ENCODE assay signal across 8 cellular contexts in the genomic region with DNA sequence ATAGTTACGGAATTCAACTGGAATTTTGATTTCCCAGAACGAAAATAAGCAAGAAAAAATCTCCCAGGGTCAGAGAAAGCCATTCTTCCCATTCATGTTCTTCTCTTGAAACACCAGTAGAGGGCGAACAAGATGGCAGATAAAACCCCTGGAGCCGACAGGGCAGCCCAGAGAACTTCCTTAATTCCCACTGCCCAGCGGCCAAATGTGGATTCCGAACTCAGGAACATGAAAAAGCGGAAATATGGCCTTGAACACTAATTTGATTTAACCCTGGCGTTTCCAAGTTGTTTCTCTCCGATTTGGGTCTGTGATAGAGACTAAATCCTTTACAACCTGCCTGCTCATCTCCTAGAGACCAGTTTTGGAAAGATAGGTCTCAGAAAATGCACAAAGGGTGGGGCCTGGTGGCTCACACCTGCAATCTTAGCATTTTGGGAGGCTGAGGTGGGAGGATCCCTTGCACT.
DNase-seq lines count a peak whose midpoint lies in the region; ATAC-seq and TF ChIP-seq lines count a peak whose summit lies in the region.

No MANE protein-coding gene starts in this region.

- ATAC-seq in GM18858 (IDR thresholded peaks at IDR 0.05; ENCODE audit: unreplicated experiment) (peak; percentile 47), GM19452 (IDR thresholded peaks at IDR 0.05; ENCODE audit: unreplicated experiment) (no peak)
- ATAC-seq in activated naive CD8-positive, alpha-beta T cell treated with anti-CD3 and anti-CD28 coated beads, Interleukin-2, amount 50 U/mL, for 24 hours: no peak

- H3K36me3 ChIP-seq in BJ (ENCODE audit: control insufficient read depth, insufficient read depth, low read length) (no peaks in the 10 kb centered on the region), NT2/D1 (ENCODE audit: insufficient read depth, insufficient read length, low read length) (no peaks in the 10 kb centered on the region), parathyroid adenoma (ENCODE audit: control insufficient read depth, insufficient read depth, low read length) (no peaks in the 10 kb centered on the region)

- peak overlapping the region; percentile 61 for H3K9ac ChIP-seq in NT2/D1 (ENCODE audit: insufficient read length, low read depth)
- no peak overlapping the region for H3K9ac ChIP-seq in parathyroid adenoma

- TF ChIP-seq CTCF in BJ (IDR thresholded peaks at IDR 0.05; ENCODE audit: insufficient read depth, low read depth, low read length) (peak; percentile 85), glutamatergic neuron (IDR thresholded peaks at IDR 0.05; ENCODE audit: partially characterized antibody, unreplicated experiment) (peak; percentile 76), parathyroid adenoma (IDR thresholded peaks at IDR 0.05) (peak; percentile 82)

- peak overlapping the region; percentile 21 for H3K4me3 Mint-ChIP-seq in activated naive CD8-positive, alpha-beta T cell treated with anti-CD3 and anti-CD28 coated beads, Interleukin-2, amount 50 U/mL, for 24 hours
- no peak overlapping the region for H3K4me3 Mint-ChIP-seq in glutamatergic neuron (ENCODE audit: unreplicated experiment)

- H3K4me1 Mint-ChIP-seq in activated naive CD8-positive, alpha-beta T cell treated with anti-CD3 and anti-CD28 coated beads, Interleukin-2, amount 50 U/mL, for 24 hours: peaks cover 1% of the 10 kb centered on the region
- no peaks in the 10 kb centered on the region for H3K4me1 Mint-ChIP-seq in glutamatergic neuron (ENCODE audit: low read depth, unreplicated experiment)

- H3K79me2 ChIP-seq in parathyroid adenoma: no peaks in the 10 kb centered on the region

- H3K9me3 ChIP-seq in NT2/D1 (ENCODE audit: insufficient read depth, low read length): 0 out of 2 replicates have a peak, but pooled peaks cover 9% of the 10 kb centered on the region
- no peaks in the 10 kb centered on the region for H3K9me3 ChIP-seq in parathyroid adenoma (ENCODE audit: control insufficient read depth, low read length)

- H3K9me3 Mint-ChIP-seq in activated naive CD8-positive, alpha-beta T cell treated with anti-CD3 and anti-CD28 coated beads, Interleukin-2, amount 50 U/mL, for 24 hours: peaks cover 3% of the 10 kb centered on the region
- H3K9me3 Mint-ChIP-seq in glutamatergic neuron (ENCODE audit: unreplicated experiment): no peaks in the 10 kb centered on the region

- H3K27me3 ChIP-seq in BJ (ENCODE audit: control insufficient read depth, insufficient read depth, low read length): 0 out of 2 replicates have a peak, but pooled peaks cover 1% of the 10 kb centered on the region
- no peaks in the 10 kb centered on the region for H3K27me3 ChIP-seq in NT2/D1 (ENCODE audit: insufficient read depth, insufficient read length)
- no peaks in the 10 kb centered on the region for H3K27me3 ChIP-seq in parathyroid adenoma (ENCODE audit: control insufficient read depth, insufficient read depth, low read length)

- CTCF ChIA-PET in BJ (lab: Yijun Ruan, JAX): interaction anchor here (0.6 kb wide), 1 partner anchor 902 kb away, joined by 3 read pairs; no protein-coding TSS in a partner anchor

- POLR2A ChIA-PET in BJ (lab: Charles Lee): no interaction called here

- no peaks in the 10 kb centered on the region for H3K27me3 Mint-ChIP-seq in activated naive CD8-positive, alpha-beta T cell treated with anti-CD3 and anti-CD28 coated beads, Interleukin-2, amount 50 U/mL, for 24 hours
- no peaks in the 10 kb centered on the region for H3K27me3 Mint-ChIP-seq in glutamatergic neuron (ENCODE audit: unreplicated experiment)

- H3K27ac Mint-ChIP-seq in activated naive CD8-positive, alpha-beta T cell treated with anti-CD3 and anti-CD28 coated beads, Interleukin-2, amount 50 U/mL, for 24 hours: no peak overlapping the region
- no peak overlapping the region for H3K27ac Mint-ChIP-seq in glutamatergic neuron (ENCODE audit: unreplicated experiment)

- peak; percentile 27 for DNase-seq in BJ (ENCODE audit: low read depth)
- peak; percentile 68 for DNase-seq in HuH-7.5 (ENCODE audit: low spot score)
- DNase-seq in NT2/D1 (ENCODE audit: low read depth, low spot score): peak; percentile 65
- peak; percentile 12 for DNase-seq in activated naive CD8-positive, alpha-beta T cell treated with anti-CD3 and anti-CD28 coated beads, Interleukin-2, amount 50 U/mL, for 24 hours
- DNase-seq in glutamatergic neuron: peak; percentile 31

- peak overlapping the region; percentile 51 for H3K4me2 ChIP-seq in parathyroid adenoma (ENCODE audit: low read length)

- no peak overlapping the region for H3K4me3 ChIP-seq in BJ (ENCODE audit: low read depth, low read length)
- H3K4me3 ChIP-seq in NT2/D1 (ENCODE audit: insufficient read length, low read depth): no peak overlapping the region
- H3K4me3 ChIP-seq in parathyroid adenoma (ENCODE audit: low read depth, low read length): peak overlapping the region; percentile 29

- no peak overlapping the region for H3K27ac ChIP-seq in parathyroid adenoma

- H2AFZ ChIP-seq in parathyroid adenoma: peak overlapping the region; percentile 76

- H3K4me1 ChIP-seq in NT2/D1 (ENCODE audit: insufficient read depth, insufficient read length) (peaks cover 5% of the 10 kb centered on the region), parathyroid adenoma (no peaks in the 10 kb centered on the region)

- no peaks in the 10 kb centered on the region for H3K36me3 Mint-ChIP-seq in activated naive CD8-positive, alpha-beta T cell treated with anti-CD3 and anti-CD28 coated beads, Interleukin-2, amount 50 U/mL, for 24 hours (ENCODE audit: low read depth)
- H3K36me3 Mint-ChIP-seq in glutamatergic neuron (ENCODE audit: unreplicated experiment): no peaks in the 10 kb centered on the region

Comparison
In these comparisons a context has a peak if more than half of its experiments do, and no peak if none do; other contexts are left out.
1. DNase-seq: peak in every context shown above with its lines; median percentile 68 in HuH-7.5; 65 in NT2/D1; 31 in glutamatergic neuron; 27 in BJ; 12 in activated naive CD8-positive, alpha-beta T cell treated with anti-CD3 and anti-CD28 coated beads, Interleukin-2, amount 50 U/mL, for 24 hours.